1 cellular context compared by ENCODE assay signal in the genomic region with DNA sequence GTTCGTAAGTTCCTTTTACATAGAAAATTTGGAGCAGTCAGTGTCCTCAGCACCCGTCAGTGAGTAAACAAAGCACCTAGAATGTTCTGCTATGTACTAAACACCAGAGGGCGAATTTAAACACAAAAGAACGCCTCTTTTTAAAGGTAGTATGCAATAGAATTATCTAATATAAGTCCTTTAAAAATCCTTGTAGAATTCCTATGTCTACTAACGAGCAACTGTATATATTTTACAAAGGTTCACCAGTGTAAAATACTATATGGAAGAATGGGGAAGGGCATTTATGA.
TF ChIP-seq lines count a peak whose summit lies in the region.

No MANE protein-coding gene starts in this region.

TF ChIP-seq in GM12878, 131 proteins besides CTCF, POLR2A, EP300 and RAD21:
- TF ChIP-seq RUNX3 (IDR thresholded peaks at IDR 0.05; ENCODE audit: low read length) (no peak), SMC3 (IDR thresholded peaks at IDR 0.05; ENCODE audit: borderline replicate concordance, low read length) (peak; percentile 19; the same call in 1 of the 2 replicates)
TF ChIP-seq in GM12878: peak in this region for 1.
